In the genomic region with DNA sequence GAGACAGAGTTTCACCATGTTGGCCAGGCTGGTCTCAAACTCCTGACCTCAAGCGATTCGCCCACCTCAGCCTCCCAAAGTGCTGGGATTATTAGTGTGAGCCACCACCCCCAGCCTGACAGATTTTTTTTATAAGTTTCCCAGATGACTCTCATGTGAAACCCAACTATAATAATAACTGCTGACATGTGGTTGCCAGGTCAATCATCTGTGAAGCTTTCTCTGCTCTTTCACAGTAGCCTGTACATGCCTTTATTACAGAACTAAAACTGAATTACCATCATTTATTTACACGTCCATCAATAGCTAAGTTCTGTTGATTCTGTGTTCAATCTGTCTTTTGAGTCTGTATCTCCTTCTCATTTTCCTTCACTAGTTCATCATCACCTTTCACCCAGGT, we compare ENCODE assay signal across 21 cellular contexts.
"Had no signal": no experiment of that assay in that cellular context is flagged by ENCODE, and none has a peak within 500 bp of the region (broad histone marks: within the 10 kb centered on the region; RNA-seq: fewer than 3 reads in every experiment).

No MANE protein-coding gene starts in this region.

- H3K36me3 Mint-ChIP-seq: activated naive CD4-positive, alpha-beta T cell treated with anti-CD3 and anti-CD28 coated beads, Interleukin-2, amount 50 U/mL, for 72 hours; natural killer cell treated with Interleukin-12 subunit alpha and Interleukin-12 subunit beta and Interleukin-15 and Interleukin-18, amount 100 ng/mL, for 72 hours; stimulated activated memory B cell treated with anti-CD40 and anti-IgM and Interleukin-4, amounts not matched to agents 10 μg/mL and 1 μg/mL and 100 μg/mL, for 72 hours had no signal

- FAIRE-seq: astrocyte, frontal cortex, keratinocyte had no signal

- H3K36me3 ChIP-seq: adrenal gland, breast epithelium, lower lobe of right lung, neutrophil, thoracic aorta, upper lobe of left lung had no signal

- DNase-seq: activated CD4-positive, alpha-beta T cell treated with anti-CD3 and anti-CD28 coated beads for 1 hour; activated CD8-positive, alpha-beta memory T cell treated with anti-CD3 and anti-CD28 coated beads for 24 hours; activated gamma-delta T cell treated with Interleukin-2 at 50 U/mL for 16 hours; adrenal gland; hypothalamus; lower lobe of right lung; stimulated activated CD4-positive, alpha-beta T cell treated with anti-CD3 and anti-CD28 coated beads, Interleukin-4, amount 100 ng/mL, for 4 hours; upper lobe of left lung had no signal

- H3K4me1 ChIP-seq: breast epithelium, lower lobe of right lung, parathyroid adenoma, upper lobe of left lung had no signal

- H3K4me3 Mint-ChIP-seq: natural killer cell treated with Interleukin-12 subunit alpha and Interleukin-12 subunit beta and Interleukin-15 and Interleukin-18, amount 100 ng/mL, for 72 hours; stimulated activated memory B cell treated with anti-CD40 and anti-IgM and Interleukin-4, amounts not matched to agents 10 μg/mL and 1 μg/mL and 100 μg/mL, for 72 hours had no signal

- H3K9me3 Mint-ChIP-seq: activated naive CD4-positive, alpha-beta T cell treated with anti-CD3 and anti-CD28 coated beads, Interleukin-2, amount 50 U/mL, for 72 hours; natural killer cell treated with Interleukin-12 subunit alpha and Interleukin-12 subunit beta and Interleukin-15 and Interleukin-18, amount 100 ng/mL, for 72 hours; stimulated activated memory B cell treated with anti-CD40 and anti-IgM and Interleukin-4, amounts not matched to agents 10 μg/mL and 1 μg/mL and 100 μg/mL, for 72 hours had no signal

- H3K27ac ChIP-seq: adrenal gland, breast epithelium, coronary artery, lower lobe of right lung, neutrophil, parathyroid adenoma, thoracic aorta, upper lobe of left lung, VCaP had no signal

- H3K9me3 ChIP-seq: adrenal gland, breast epithelium, lower lobe of right lung, neutrophil, thoracic aorta, upper lobe of left lung had no signal

- H3K4me1 Mint-ChIP-seq: stimulated activated memory B cell treated with anti-CD40 and anti-IgM and Interleukin-4, amounts not matched to agents 10 μg/mL and 1 μg/mL and 100 μg/mL, for 72 hours had no signal

- H3K27me3 Mint-ChIP-seq: natural killer cell treated with Interleukin-12 subunit alpha and Interleukin-12 subunit beta and Interleukin-15 and Interleukin-18, amount 100 ng/mL, for 72 hours; stimulated activated memory B cell treated with anti-CD40 and anti-IgM and Interleukin-4, amounts not matched to agents 10 μg/mL and 1 μg/mL and 100 μg/mL, for 72 hours had no signal

- H3K27me3 ChIP-seq: adrenal gland, breast epithelium, neutrophil, upper lobe of left lung had no signal

- ATAC-seq: activated naive CD4-positive, alpha-beta T cell treated with anti-CD3 and anti-CD28 coated beads, Interleukin-2, amount 50 U/mL, for 72 hours; lower lobe of right lung; natural killer cell treated with Interleukin-12 subunit alpha and Interleukin-12 subunit beta and Interleukin-15 and Interleukin-18, amount 100 ng/mL, for 72 hours; sciatic nerve; stimulated activated memory B cell treated with anti-CD40 and anti-IgM and Interleukin-4, amounts not matched to agents 10 μg/mL and 1 μg/mL and 100 μg/mL, for 72 hours had no signal

- H3K4me3 ChIP-seq: adrenal gland, breast epithelium, coronary artery, lower lobe of right lung, thoracic aorta, upper lobe of left lung had no signal
